In genomic region chr5:75656311-75657003, GRCh38 we compare ENCODE assay signal across 8 cellular contexts. TPM values are rescaled to one million over a fixed set of nuclear protein-coding genes. Genes with fewer than 3 reads are reported as not detected.
DNase-seq lines count a peak whose midpoint lies in the region; ATAC-seq and TF ChIP-seq lines count a peak whose summit lies in the region.

No MANE protein-coding gene starts in this region.

- peak overlapping the region; percentile 58 for H3K4me3 Mint-ChIP-seq in activated B cell treated with CpG ODN at 0.5 μM for 24 hours

- DNase-seq in activated B cell treated with CpG ODN at 0.5 μM for 24 hours (no peak), hippocampal formation (lab: John Stamatoyannopoulos, UW) (peak; percentile 27 to 56), epidermal melanocyte (ENCODE audit: insufficient read length, low spot score) (no peak)
- no peak for DNase-seq in effector memory CD4-positive, alpha-beta T cell

- TF ChIP-seq CTCF in HEK293 (tag by site-specific recombination; IDR thresholded peaks at IDR 0.05) (no peak), activated B cell treated with CpG ODN at 0.5 μM for 24 hours (IDR thresholded peaks at IDR 0.05) (no peak)

- peak overlapping the region; percentile 88 for H3K4me2 ChIP-seq in skeletal muscle satellite cell (ENCODE audit: low read length)

- no peaks in the 10 kb centered on the region for H3K36me3 ChIP-seq in HEK293 (ENCODE audit: control insufficient read depth in 2 of 2, insufficient read depth in 1 of 2, low read length in 2 of 2)
- no peaks in the 10 kb centered on the region for H3K36me3 ChIP-seq in skeletal muscle satellite cell (ENCODE audit: insufficient read depth, low read length)
- no peaks in the 10 kb centered on the region for H3K36me3 ChIP-seq in effector memory CD4-positive, alpha-beta T cell (ENCODE audit: control insufficient read depth, insufficient read depth, low read length)

- POLR2A ChIA-PET in HEK293 (lab: Yijun Ruan, JAX): interaction anchor here (0.6 to 1.1 kb wide), 3 partner anchors 61 to 320 kb away, joined by 3 to 4 read pairs (median 3); partner anchors contain the start of genes HMGCR and POC5
- POLR2A ChIA-PET in activated B cell treated with CpG ODN at 0.5 μM for 24 hours (lab: Charles Lee): no interaction called here

- no peaks in the 10 kb centered on the region for H3K27me3 ChIP-seq in skeletal muscle satellite cell (ENCODE audit: control insufficient read depth, insufficient read depth, low read length)
- no peaks in the 10 kb centered on the region for H3K27me3 ChIP-seq in effector memory CD4-positive, alpha-beta T cell (replicated peaks; ENCODE audit: control insufficient read depth, insufficient read depth, low read length, poor library complexity, severe bottlenecking)

- no peak overlapping the region; the same call in 1 of the 2 replicates for H3K27ac ChIP-seq in HEK293 (ENCODE audit: extremely low read depth, low read depth, low read length)
- H3K27ac ChIP-seq in effector memory CD4-positive, alpha-beta T cell (ENCODE audit: insufficient read depth, low read length, poor library complexity, severe bottlenecking): no peak overlapping the region

- no peak for ATAC-seq in activated B cell treated with CpG ODN at 0.5 μM for 24 hours (ENCODE audit: low read depth)
- no peak for ATAC-seq in GM21381 (IDR thresholded peaks at IDR 0.05; ENCODE audit: unreplicated experiment)
- ATAC-seq in GM18870 (IDR thresholded peaks at IDR 0.05; ENCODE audit: unreplicated experiment): no peak

- H3K36me3 Mint-ChIP-seq in activated B cell treated with CpG ODN at 0.5 μM for 24 hours (ENCODE audit: low read depth): no peaks in the 10 kb centered on the region

- H3K4me3 ChIP-seq in HEK293 (ENCODE audit: low read depth, low read length): peak overlapping the region; percentile 36
- H3K4me3 ChIP-seq in skeletal muscle satellite cell (ENCODE audit: low read length): peak overlapping the region; percentile 79
- H3K4me3 ChIP-seq in effector memory CD4-positive, alpha-beta T cell (ENCODE audit: insufficient read depth, low read depth, low read length, poor library complexity, severe bottlenecking): no peak overlapping the region

- CTCF ChIA-PET in HEK293 (lab: Yijun Ruan, JAX): interaction anchor here (0.6 to 1.4 kb wide), 4 partner anchors 18 to 606 kb away, joined by 3 to 5 read pairs (median 3); no protein-coding TSS in a partner anchor
- CTCF ChIA-PET in activated B cell treated with CpG ODN at 0.5 μM for 24 hours (lab: Charles Lee): no interaction called here

- peaks cover 3% of the 10 kb centered on the region; the same call in 1 of the 2 replicates for H3K4me1 ChIP-seq in HEK293 (ENCODE audit: control insufficient read depth, insufficient read depth, low read length)
- peaks cover 12% of the 10 kb centered on the region for H3K4me1 ChIP-seq in skeletal muscle satellite cell (ENCODE audit: control insufficient read depth, insufficient read depth, low read length)
- H3K4me1 ChIP-seq in effector memory CD4-positive, alpha-beta T cell (ENCODE audit: control insufficient read depth, insufficient read depth, low read length, poor library complexity, severe bottlenecking): no peaks in the 10 kb centered on the region

- no peaks in the 10 kb centered on the region for H3K9me3 Mint-ChIP-seq in activated B cell treated with CpG ODN at 0.5 μM for 24 hours

- intact Hi-C loops in activated B cell treated with CpG ODN at 0.5 μM for 24 hours (cut with micrococcal nuclease): no loop called here

- no peaks in the 10 kb centered on the region for H3K4me1 Mint-ChIP-seq in activated B cell treated with CpG ODN at 0.5 μM for 24 hours

- H3K27me3 Mint-ChIP-seq in activated B cell treated with CpG ODN at 0.5 μM for 24 hours: no peaks in the 10 kb centered on the region

- no peak overlapping the region for H3K27ac Mint-ChIP-seq in activated B cell treated with CpG ODN at 0.5 μM for 24 hours

- H3K9me3 ChIP-seq in HEK293 (ENCODE audit: control insufficient read depth, insufficient read depth, low read depth, low read length) (no peaks in the 10 kb centered on the region), skeletal muscle satellite cell (replicated peaks; ENCODE audit: low read length) (no peaks in the 10 kb centered on the region)
- no peaks in the 10 kb centered on the region for H3K9me3 ChIP-seq in effector memory CD4-positive, alpha-beta T cell (ENCODE audit: control insufficient read depth, low read length)

- peak overlapping the region; percentile 82 for H3K9ac ChIP-seq in skeletal muscle satellite cell (ENCODE audit: low read depth, low read length)

TF ChIP-seq in HEK293, 187 proteins besides CTCF, POLR2A, EP300 and RAD21 (continues in another document):
- TF ChIP-seq IKZF3 (tag by site-specific recombination; IDR thresholded peaks at IDR 0.05) (peak; percentile 80), ZNF571 (tag by site-specific recombination; IDR thresholded peaks at IDR 0.05) (no peak), ZFP37 (tag by site-specific recombination; IDR thresholded peaks at IDR 0.05) (peak; percentile 27; the same call in 1 of the 2 replicates), ZNF335 (tag by site-specific recombination; conservative IDR thresholded peaks at IDR 0.05) (peak; percentile 64), PRDM6 (tag by site-specific recombination; IDR thresholded peaks at IDR 0.05) (0 out of 2 replicates have a peak, but pooled peaks have one; percentile 11), ZNF596 (tag by site-specific recombination; IDR thresholded peaks at IDR 0.05) (no peak), ZNF600 (tag by site-specific recombination; IDR thresholded peaks at IDR 0.05) (peak; percentile 45; the same call in 1 of the 2 replicates), ZNF548 (tag by site-specific recombination; IDR thresholded peaks at IDR 0.05) (no peak), ZNF114 (tag by site-specific recombination; IDR thresholded peaks at IDR 0.05) (no peak), ZNF341 (tag by site-specific recombination; IDR thresholded peaks at IDR 0.05; ENCODE audit: low read depth) (peak; percentile 46; the same call in 1 of the 2 replicates), ZNF366 (tag by site-specific recombination; conservative IDR thresholded peaks at IDR 0.05) (0 out of 2 replicates have a peak, but pooled peaks have one; percentile 28)
- TF ChIP-seq, protein P1, sequence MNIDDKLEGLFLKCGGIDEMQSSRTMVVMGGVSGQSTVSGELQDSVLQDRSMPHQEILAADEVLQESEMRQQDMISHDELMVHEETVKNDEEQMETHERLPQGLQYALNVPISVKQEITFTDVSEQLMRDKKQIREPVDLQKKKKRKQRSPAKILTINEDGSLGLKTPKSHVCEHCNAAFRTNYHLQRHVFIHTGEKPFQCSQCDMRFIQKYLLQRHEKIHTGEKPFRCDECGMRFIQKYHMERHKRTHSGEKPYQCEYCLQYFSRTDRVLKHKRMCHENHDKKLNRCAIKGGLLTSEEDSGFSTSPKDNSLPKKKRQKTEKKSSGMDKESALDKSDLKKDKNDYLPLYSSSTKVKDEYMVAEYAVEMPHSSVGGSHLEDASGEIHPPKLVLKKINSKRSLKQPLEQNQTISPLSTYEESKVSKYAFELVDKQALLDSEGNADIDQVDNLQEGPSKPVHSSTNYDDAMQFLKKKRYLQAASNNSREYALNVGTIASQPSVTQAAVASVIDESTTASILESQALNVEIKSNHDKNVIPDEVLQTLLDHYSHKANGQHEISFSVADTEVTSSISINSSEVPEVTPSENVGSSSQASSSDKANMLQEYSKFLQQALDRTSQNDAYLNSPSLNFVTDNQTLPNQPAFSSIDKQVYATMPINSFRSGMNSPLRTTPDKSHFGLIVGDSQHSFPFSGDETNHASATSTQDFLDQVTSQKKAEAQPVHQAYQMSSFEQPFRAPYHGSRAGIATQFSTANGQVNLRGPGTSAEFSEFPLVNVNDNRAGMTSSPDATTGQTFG (tag by site-specific recombination; IDR thresholded peaks at IDR 0.05; ENCODE audit: borderline replicate concordance): no peak
- TF ChIP-seq, protein P2, sequence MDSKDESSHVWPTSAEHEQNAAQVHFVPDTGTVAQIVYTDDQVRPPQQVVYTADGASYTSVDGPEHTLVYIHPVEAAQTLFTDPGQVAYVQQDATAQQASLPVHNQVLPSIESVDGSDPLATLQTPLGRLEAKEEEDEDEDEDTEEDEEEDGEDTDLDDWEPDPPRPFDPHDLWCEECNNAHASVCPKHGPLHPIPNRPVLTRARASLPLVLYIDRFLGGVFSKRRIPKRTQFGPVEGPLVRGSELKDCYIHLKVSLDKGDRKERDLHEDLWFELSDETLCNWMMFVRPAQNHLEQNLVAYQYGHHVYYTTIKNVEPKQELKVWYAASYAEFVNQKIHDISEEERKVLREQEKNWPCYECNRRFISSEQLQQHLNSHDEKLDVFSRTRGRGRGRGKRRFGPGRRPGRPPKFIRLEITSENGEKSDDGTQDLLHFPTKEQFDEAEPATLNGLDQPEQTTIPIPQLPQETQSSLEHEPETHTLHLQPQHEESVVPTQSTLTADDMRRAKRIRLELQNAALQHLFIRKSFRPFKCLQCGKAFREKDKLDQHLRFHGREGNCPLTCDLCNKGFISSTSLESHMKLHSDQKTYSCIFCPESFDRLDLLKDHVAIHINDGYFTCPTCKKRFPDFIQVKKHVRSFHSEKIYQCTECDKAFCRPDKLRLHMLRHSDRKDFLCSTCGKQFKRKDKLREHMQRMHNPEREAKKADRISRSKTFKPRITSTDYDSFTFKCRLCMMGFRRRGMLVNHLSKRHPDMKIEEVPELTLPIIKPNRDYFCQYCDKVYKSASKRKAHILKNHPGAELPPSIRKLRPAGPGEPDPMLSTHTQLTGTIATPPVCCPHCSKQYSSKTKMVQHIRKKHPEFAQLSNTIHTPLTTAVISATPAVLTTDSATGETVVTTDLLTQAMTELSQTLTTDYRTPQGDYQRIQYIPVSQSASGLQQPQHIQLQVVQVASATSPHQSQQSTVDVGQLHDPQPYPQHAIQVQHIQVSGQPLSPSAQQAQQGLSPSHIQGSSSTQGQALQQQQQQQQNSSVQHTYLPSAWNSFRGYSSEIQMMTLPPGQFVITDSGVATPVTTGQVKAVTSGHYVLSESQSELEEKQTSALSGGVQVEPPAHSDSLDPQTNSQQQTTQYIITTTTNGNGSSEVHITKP (tag by site-specific recombination; IDR thresholded peaks at IDR 0.05): peak; percentile 59; the same call in 1 of the 2 replicates

RNA-seq across cellular contexts. Expression of gene ANKDD1B, which starts 45.2 kb away (rescaled TPM):
- total RNA-seq in activated B cell treated with CpG ODN at 0.5 μM for 24 hours: 0.37 and 1.0 TPM in 2 replicates
- 0.44 TPM in 1 of 2 replicates, not detected in the other for total RNA-seq in skeletal muscle satellite cell (2012; rRNA removed)

Comparison
In these comparisons a context has a peak if more than half of its experiments do, and no peak if none do; other contexts are left out.
1. DNase-seq: peak in hippocampal formation (2 of 2); none in activated B cell treated with CpG ODN at 0.5 μM for 24 hours (single experiment), epidermal melanocyte (single experiment) and effector memory CD4-positive, alpha-beta T cell (0 of 3).